Comparison of ENCODE assay signal across 8 cellular contexts in genomic region chr2:87077028-87077446, GRCh38. TPM values are rescaled to one million over a fixed set of nuclear protein-coding genes. Genes with fewer than 3 reads are reported as not detected.
DNase-seq lines count a peak whose midpoint lies in the region; ATAC-seq and TF ChIP-seq lines count a peak whose summit lies in the region.
"Not testable (repeated sequence)": the region's sequence is repeated elsewhere in the genome, so short reads cannot be mapped to it uniquely, and the experiment has no call there.

No MANE protein-coding gene starts in this region.

- peak overlapping the region; percentile 79 for H3K4me3 ChIP-seq in BLaER1
- peak overlapping the region; percentile 78 for H3K4me3 ChIP-seq in GM23248
- peak overlapping the region; percentile 87 for H3K4me3 ChIP-seq in Loucy (ENCODE audit: low read length, poor library complexity, severe bottlenecking)
- peak overlapping the region; percentile 73 for H3K4me3 ChIP-seq in right cardiac atrium (ENCODE audit: low read length)
- H3K4me3 ChIP-seq in neural cell (ENCODE audit: low read length): peak overlapping the region; percentile 65

- intact Hi-C loops in right cardiac atrium (cut with DNase I): not testable (repeated sequence)

- not testable (repeated sequence) for H3K36me3 Mint-ChIP-seq in activated CD8-positive, alpha-beta T cell treated with anti-CD3 and anti-CD28 coated beads, Interleukin-2, amount 10 ng/mL, durations not matched to agents 7 days and 5 days (ENCODE audit: low read depth); central memory CD8-positive, alpha-beta T cell (ENCODE audit: insufficient read depth); stimulated activated memory B cell treated with anti-CD40 and anti-IgM and Interleukin-4, amounts not matched to agents 10 μg/mL and 1 μg/mL and 100 μg/mL, for 72 hours

- POLR2A ChIA-PET in activated CD8-positive, alpha-beta T cell treated with anti-CD3 and anti-CD28 coated beads, Interleukin-2, amount 10 ng/mL, durations not matched to agents 7 days and 5 days (lab: Charles Lee): not testable (repeated sequence)

- not testable (repeated sequence) for H3K36me3 ChIP-seq in BLaER1; GM23248 (ENCODE audit: low read depth); Loucy (ENCODE audit: insufficient read depth, low read length); neural cell (ENCODE audit: insufficient read depth, low read length)

- not testable (repeated sequence) for H3K9me2 ChIP-seq in GM23248 (ENCODE audit: insufficient read depth); Loucy (replicated peaks; ENCODE audit: low read depth, low read length); neural cell (ENCODE audit: insufficient read depth, low read length)

- H3F3A ChIP-seq in GM23248 (ENCODE audit: insufficient read depth); Loucy (ENCODE audit: low read depth); neural cell (ENCODE audit: insufficient read depth, low read length, poor library complexity, severe bottlenecking): not testable (repeated sequence)

- CTCF ChIA-PET in activated CD8-positive, alpha-beta T cell treated with anti-CD3 and anti-CD28 coated beads, Interleukin-2, amount 10 ng/mL, durations not matched to agents 7 days and 5 days (lab: Charles Lee): not testable (repeated sequence)

- H4K20me1 ChIP-seq in BLaER1: peaks cover 14% of the 10 kb centered on the region
- H4K20me1 ChIP-seq in GM23248 (ENCODE audit: insufficient read depth); Loucy (ENCODE audit: insufficient read depth, low read length, poor library complexity, severe bottlenecking); neural cell (ENCODE audit: insufficient read depth): not testable (repeated sequence)

- not testable (repeated sequence) for TF ChIP-seq EP300 in neural cell (conservative IDR thresholded peaks at IDR 0.05; ENCODE audit: poor library complexity, severe bottlenecking)

- not testable (repeated sequence) for H3K9me3 Mint-ChIP-seq in activated CD8-positive, alpha-beta T cell treated with anti-CD3 and anti-CD28 coated beads, Interleukin-2, amount 10 ng/mL, durations not matched to agents 7 days and 5 days (ENCODE audit: insufficient read depth); central memory CD8-positive, alpha-beta T cell; stimulated activated memory B cell treated with anti-CD40 and anti-IgM and Interleukin-4, amounts not matched to agents 10 μg/mL and 1 μg/mL and 100 μg/mL, for 72 hours

- H3K79me2 ChIP-seq in GM23248 (ENCODE audit: insufficient read depth) (peaks cover 15% of the 10 kb centered on the region), Loucy (ENCODE audit: insufficient read depth, low read length) (peaks cover 20% of the 10 kb centered on the region)
- not testable (repeated sequence) for H3K79me2 ChIP-seq in neural cell (replicated peaks; ENCODE audit: insufficient read depth, low read length)

- 0 to 2% methylated on average over 9 to 10 of the region's 34 CpGs for WGBS in GM23248 (ENCODE audit: low coverage in 1 of 2, low lambda C conversion rate in 2 of 2, missing lambda C conversion rate in 2 of 2), 2 experiments
- whole genome bisulfite sequencing in right cardiac atrium: 3% methylated on average over 10 of the region's 34 CpGs

- peaks cover 11% of the 10 kb centered on the region for H3K4me1 Mint-ChIP-seq in activated CD8-positive, alpha-beta T cell treated with anti-CD3 and anti-CD28 coated beads, Interleukin-2, amount 10 ng/mL, durations not matched to agents 7 days and 5 days (ENCODE audit: low read depth)
- H3K4me1 Mint-ChIP-seq in central memory CD8-positive, alpha-beta T cell: not testable (repeated sequence)
- peaks cover 13% of the 10 kb centered on the region for H3K4me1 Mint-ChIP-seq in stimulated activated memory B cell treated with anti-CD40 and anti-IgM and Interleukin-4, amounts not matched to agents 10 μg/mL and 1 μg/mL and 100 μg/mL, for 72 hours

- H3K9me3 ChIP-seq in BLaER1; GM23248 (ENCODE audit: low read depth); Loucy (ENCODE audit: insufficient read depth, low read depth, low read length); right cardiac atrium (ENCODE audit: control insufficient read depth, low read length); neural cell (ENCODE audit: low read length): not testable (repeated sequence)

- peak overlapping the region; percentile 92 for H3K9ac ChIP-seq in BLaER1
- peak overlapping the region; percentile 86 for H3K9ac ChIP-seq in GM23248
- H3K9ac ChIP-seq in Loucy (ENCODE audit: low read depth, low read length, poor library complexity, severe bottlenecking): peak overlapping the region; percentile 77
- peak overlapping the region; percentile 69 for H3K9ac ChIP-seq in neural cell (ENCODE audit: low read length)

- not testable (repeated sequence) for TF ChIP-seq RAD21 in neural cell (conservative IDR thresholded peaks at IDR 0.05)

- DNase-seq in GM23248; activated CD8-positive, alpha-beta T cell treated with anti-CD3 and anti-CD28 coated beads, Interleukin-2, amount 10 ng/mL, durations not matched to agents 7 days and 5 days; central memory CD8-positive, alpha-beta T cell (ENCODE audit: low spot score in 2 of 2): not testable (repeated sequence)
- peak; percentile 51 to 85 (median 83) for DNase-seq in right cardiac atrium

- H2AFZ ChIP-seq in GM23248: peak overlapping the region; percentile 92
- peak overlapping the region; percentile 94 for H2AFZ ChIP-seq in Loucy (ENCODE audit: low read length)
- not testable (repeated sequence) for H2AFZ ChIP-seq in neural cell (ENCODE audit: low read depth, low read length)

- in situ Hi-C loops in GM23248 (cut with MboI): not testable (repeated sequence)

- H3K27ac Mint-ChIP-seq in activated CD8-positive, alpha-beta T cell treated with anti-CD3 and anti-CD28 coated beads, Interleukin-2, amount 10 ng/mL, durations not matched to agents 7 days and 5 days: peak overlapping the region; percentile 97
- H3K27ac Mint-ChIP-seq in central memory CD8-positive, alpha-beta T cell (ENCODE audit: low read depth): peak overlapping the region; percentile 91
- H3K27ac Mint-ChIP-seq in stimulated activated memory B cell treated with anti-CD40 and anti-IgM and Interleukin-4, amounts not matched to agents 10 μg/mL and 1 μg/mL and 100 μg/mL, for 72 hours: peak overlapping the region; percentile 100

- not testable (repeated sequence) for H3K4me2 ChIP-seq in BLaER1; neural cell (ENCODE audit: low read length)
- H3K4me2 ChIP-seq in GM23248 (ENCODE audit: unreplicated experiment): peak overlapping the region; percentile 62
- peak overlapping the region; percentile 50 for H3K4me2 ChIP-seq in Loucy (ENCODE audit: low read depth, low read length, poor library complexity, severe bottlenecking)

- H3K27me3 ChIP-seq in BLaER1; GM23248 (replicated peaks; ENCODE audit: insufficient read depth); Loucy (ENCODE audit: insufficient read depth, low read length, poor library complexity, severe bottlenecking); right cardiac atrium (ENCODE audit: control insufficient read depth, insufficient read depth); neural cell (ENCODE audit: insufficient read depth, low read depth, low read length): not testable (repeated sequence)

- H3K4me3 Mint-ChIP-seq in activated CD8-positive, alpha-beta T cell treated with anti-CD3 and anti-CD28 coated beads, Interleukin-2, amount 10 ng/mL, durations not matched to agents 7 days and 5 days: peak overlapping the region; percentile 90
- peak overlapping the region; percentile 83 for H3K4me3 Mint-ChIP-seq in central memory CD8-positive, alpha-beta T cell
- peak overlapping the region; percentile 95 for H3K4me3 Mint-ChIP-seq in stimulated activated memory B cell treated with anti-CD40 and anti-IgM and Interleukin-4, amounts not matched to agents 10 μg/mL and 1 μg/mL and 100 μg/mL, for 72 hours

- H3K27ac ChIP-seq in BLaER1 (peak overlapping the region; percentile 94), GM23248 (peak overlapping the region; percentile 87), right cardiac atrium (ENCODE audit: low read length) (peak overlapping the region; percentile 100), neural cell (ENCODE audit: low read length) (peak overlapping the region; percentile 78)

- H3K4me1 ChIP-seq in BLaER1; GM23248 (ENCODE audit: insufficient read depth); Loucy (ENCODE audit: insufficient read depth, low read length, poor library complexity, severe bottlenecking); right cardiac atrium (ENCODE audit: control insufficient read depth, insufficient read depth, low read length): not testable (repeated sequence)

- peak; percentile 8 for ATAC-seq in activated CD8-positive, alpha-beta T cell treated with anti-CD3 and anti-CD28 coated beads, Interleukin-2, amount 10 ng/mL, durations not matched to agents 7 days and 5 days
- ATAC-seq in central memory CD8-positive, alpha-beta T cell (replicated peaks; ENCODE audit: extremely low read depth, poor library complexity, severe bottlenecking): not testable (repeated sequence)
- peak; percentile 64 to 70 for ATAC-seq in right cardiac atrium
- ATAC-seq in stimulated activated memory B cell treated with anti-CD40 and anti-IgM and Interleukin-4, amounts not matched to agents 10 μg/mL and 1 μg/mL and 100 μg/mL, for 72 hours: peak; percentile 32

- not testable (repeated sequence) for TF ChIP-seq CTCF in Loucy (conservative IDR thresholded peaks at IDR 0.05; ENCODE audit: low read length); neural cell (IDR thresholded peaks at IDR 0.05; ENCODE audit: poor library complexity, severe bottlenecking)

- H3K27me3 Mint-ChIP-seq in activated CD8-positive, alpha-beta T cell treated with anti-CD3 and anti-CD28 coated beads, Interleukin-2, amount 10 ng/mL, durations not matched to agents 7 days and 5 days (ENCODE audit: low read depth); central memory CD8-positive, alpha-beta T cell; stimulated activated memory B cell treated with anti-CD40 and anti-IgM and Interleukin-4, amounts not matched to agents 10 μg/mL and 1 μg/mL and 100 μg/mL, for 72 hours: not testable (repeated sequence)

RNA-seq across cellular contexts. Expression of gene PLGLB1, which starts 55.4 kb away (rescaled TPM):
- total RNA-seq in GM23248 (2014; rRNA removed; shearing (Covaris generic)): 0.22 and 0.38 TPM in 2 replicates
- polyA plus RNA-seq in GM23248 (2016; fragmentation: Nextera tagmentation; extraction: Ambion mirVana): 0.46 and 1.4 TPM in 2 replicates
- 1 to 10 TPM; 2.0 to 3.7 TPM for total RNA-seq in activated CD8-positive, alpha-beta T cell treated with anti-CD3 and anti-CD28 coated beads, Interleukin-2, amount 10 ng/mL, durations not matched to agents 7 days and 5 days
- 1 to 10 TPM in 1 of 4 donors, under 1 TPM in 3; 0.93 to 2.8 (median 0.96) TPM for total RNA-seq in right cardiac atrium
- 0.81 TPM for polyA plus RNA-seq in right cardiac atrium
- polyA plus RNA-seq in neural cell: 15.9 and 20.2 TPM in 2 replicates
- 8.0 and 8.6 TPM in 2 replicates for polyA minus RNA-seq in neural cell
